ENCODE assay signal across 19 cellular contexts in the genomic region with DNA sequence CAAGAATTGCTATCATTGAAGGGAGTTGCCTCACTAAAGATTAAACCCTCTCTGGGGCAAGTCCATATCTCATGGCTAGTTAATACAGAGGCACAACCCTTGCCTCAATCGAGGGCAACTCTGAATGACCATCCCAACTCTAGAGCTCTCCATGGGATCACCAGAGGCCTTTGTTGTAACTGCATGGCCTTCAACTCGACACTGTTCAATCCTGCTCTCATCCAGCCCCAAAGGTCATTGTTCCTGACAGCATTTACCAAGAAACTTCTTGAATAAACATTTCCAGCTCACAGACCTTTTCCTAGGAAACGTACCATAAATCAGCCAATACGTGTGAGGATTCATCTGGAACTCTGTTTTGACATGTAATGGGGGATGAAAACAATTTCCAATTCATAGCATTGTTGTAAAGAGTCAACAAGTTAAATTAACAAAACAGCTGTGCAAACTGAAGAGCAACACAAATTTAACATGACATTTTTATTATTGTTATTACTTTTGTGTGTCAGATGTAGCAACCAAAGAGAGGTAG.
DNase-seq lines count a peak whose midpoint lies in the region; ATAC-seq, FAIRE-seq and TF ChIP-seq lines count a peak whose summit lies in the region.
"Had no signal": no experiment of that assay in that cellular context is flagged by ENCODE, and none has a peak within 500 bp of the region (broad histone marks: within the 10 kb centered on the region; RNA-seq: fewer than 3 reads in every experiment).

No MANE protein-coding gene starts in this region.

- H3K27ac ChIP-seq in GM23338 (ENCODE audit: low read depth): no peak overlapping the region
- H3K27ac ChIP-seq in pancreas: no peak overlapping the region

- no peak overlapping the region for H3K4me3 ChIP-seq in GM23338
- H3K4me3 ChIP-seq in pancreas: no peak overlapping the region

- FAIRE-seq in pancreas (lab: Jason Lieb, UNC): no peak
- FAIRE-seq: GM12892, H54 had no signal

- peak overlapping the region; percentile 14; the same call in 1 of the 2 replicates for H2AFZ ChIP-seq in GM23338

- no peak overlapping the region for H3K4me3 Mint-ChIP-seq in GM23338
- H3K4me3 Mint-ChIP-seq in nephron progenitor cell: peak overlapping the region; percentile 5
- H3K4me3 Mint-ChIP-seq: B cell; CD4-positive, alpha-beta T cell had no signal

- H3K9me2 ChIP-seq in GM23338 (ENCODE audit: insufficient read depth): peaks cover 7% of the 10 kb centered on the region; the same call in 1 of the 2 replicates

- peaks cover 2% of the 10 kb centered on the region for H3K27me3 Mint-ChIP-seq in GM23338 (ENCODE audit: insufficient read depth, low read depth, poor library complexity)
- peaks cover 10% of the 10 kb centered on the region for H3K27me3 Mint-ChIP-seq in nephron progenitor cell (ENCODE audit: low read depth, poor library complexity)

- no peak overlapping the region for H3K4me2 ChIP-seq in GM23338

- DNase-seq in GM23338 (ENCODE audit: low spot score) (no peak), NCI-H748 (lab: John Stamatoyannopoulos, UW; ENCODE audit: unreplicated experiment) (peak; percentile 72), left lobe of liver (ENCODE audit: low spot score) (no peak), nephron progenitor cell (no peak), pancreas (no peak), GOT3 (lab: John Stamatoyannopoulos, UW) (no peak), AG08396 (ENCODE audit: low spot score) (no peak)
- DNase-seq: 8988T; C1 segment of cervical spinal cord; CD4-positive, alpha-beta T cell; DMS153; DND-41; GDM1; IMR-90; KBM-7 had no signal

- H3F3A ChIP-seq in GM23338 (replicated peaks; ENCODE audit: low read depth): no peaks in the 10 kb centered on the region

- ATAC-seq in GM23338 (no peak), left lobe of liver (peak; percentile 33), pancreas (no peak), HG03442 (IDR thresholded peaks at IDR 0.05; ENCODE audit: unreplicated experiment) (no peak)

- H3K4me1 ChIP-seq in GM23338 (ENCODE audit: insufficient read depth) (no peaks in the 10 kb centered on the region), pancreas (no peaks in the 10 kb centered on the region)

- H3K27ac Mint-ChIP-seq in GM23338 (no peak overlapping the region), nephron progenitor cell (peak overlapping the region; percentile 92)
- H3K27ac Mint-ChIP-seq: B cell; CD4-positive, alpha-beta T cell had no signal

- H3K27me3 ChIP-seq in GM23338 (ENCODE audit: insufficient read depth) (no peaks in the 10 kb centered on the region), pancreas (no peaks in the 10 kb centered on the region)

- TF ChIP-seq CTCF in GM23338 (conservative IDR thresholded peaks at IDR 0.05; ENCODE audit: low read depth in 2 of 2) (no peak), nephron progenitor cell (IDR thresholded peaks at IDR 0.05) (no peak), pancreas (IDR thresholded peaks at IDR 0.05) (no peak)

- no peaks in the 10 kb centered on the region for H3K36me3 Mint-ChIP-seq in GM23338 (ENCODE audit: low read depth)
- no peaks in the 10 kb centered on the region for H3K36me3 Mint-ChIP-seq in nephron progenitor cell (ENCODE audit: low read depth)

- H3K4me1 Mint-ChIP-seq in GM23338: peaks cover 17% of the 10 kb centered on the region
- H3K4me1 Mint-ChIP-seq in nephron progenitor cell: peaks cover 57% of the 10 kb centered on the region
- H3K4me1 Mint-ChIP-seq: B cell had no signal

- intact Hi-C loops in pancreas (cut with DNase I): no loop called here

- no peaks in the 10 kb centered on the region for H3K79me2 ChIP-seq in GM23338 (replicated peaks; ENCODE audit: insufficient read depth)

- WGBS in pancreas, 2 donors: 43 to 56% methylated on average over 4 of the region's 4 CpGs

- H3K36me3 ChIP-seq in GM23338 (ENCODE audit: insufficient read depth) (no peaks in the 10 kb centered on the region), pancreas (no peaks in the 10 kb centered on the region)

- H3K9me3 ChIP-seq in pancreas: no peaks in the 10 kb centered on the region

- no peaks in the 10 kb centered on the region for H3K9me3 Mint-ChIP-seq in GM23338
- no peaks in the 10 kb centered on the region for H3K9me3 Mint-ChIP-seq in nephron progenitor cell
- H3K9me3 Mint-ChIP-seq: CD4-positive, alpha-beta T cell had no signal

- no peaks in the 10 kb centered on the region for H4K20me1 ChIP-seq in GM23338 (replicated peaks; ENCODE audit: insufficient read depth)

TF ChIP-seq in GM23338, 12 proteins besides CTCF, POLR2A, EP300 and RAD21:
- no peak for TF ChIP-seq EZH2 (IDR thresholded peaks at IDR 0.05; ENCODE audit: low read depth, unreplicated experiment)
- TF ChIP-seq, protein P1, sequence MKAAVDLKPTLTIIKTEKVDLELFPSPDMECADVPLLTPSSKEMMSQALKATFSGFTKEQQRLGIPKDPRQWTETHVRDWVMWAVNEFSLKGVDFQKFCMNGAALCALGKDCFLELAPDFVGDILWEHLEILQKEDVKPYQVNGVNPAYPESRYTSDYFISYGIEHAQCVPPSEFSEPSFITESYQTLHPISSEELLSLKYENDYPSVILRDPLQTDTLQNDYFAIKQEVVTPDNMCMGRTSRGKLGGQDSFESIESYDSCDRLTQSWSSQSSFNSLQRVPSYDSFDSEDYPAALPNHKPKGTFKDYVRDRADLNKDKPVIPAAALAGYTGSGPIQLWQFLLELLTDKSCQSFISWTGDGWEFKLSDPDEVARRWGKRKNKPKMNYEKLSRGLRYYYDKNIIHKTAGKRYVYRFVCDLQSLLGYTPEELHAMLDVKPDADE (IDR thresholded peaks at IDR 0.05): no peak
- no peak for TF ChIP-seq EZH2phosphoT487 (IDR thresholded peaks at IDR 0.05; ENCODE audit: unreplicated experiment)
- TF ChIP-seq NANOG (IDR thresholded peaks at IDR 0.05; ENCODE audit: borderline replicate concordance): no peak
